1 cellular context compared by ENCODE assay signal in the genomic region with DNA sequence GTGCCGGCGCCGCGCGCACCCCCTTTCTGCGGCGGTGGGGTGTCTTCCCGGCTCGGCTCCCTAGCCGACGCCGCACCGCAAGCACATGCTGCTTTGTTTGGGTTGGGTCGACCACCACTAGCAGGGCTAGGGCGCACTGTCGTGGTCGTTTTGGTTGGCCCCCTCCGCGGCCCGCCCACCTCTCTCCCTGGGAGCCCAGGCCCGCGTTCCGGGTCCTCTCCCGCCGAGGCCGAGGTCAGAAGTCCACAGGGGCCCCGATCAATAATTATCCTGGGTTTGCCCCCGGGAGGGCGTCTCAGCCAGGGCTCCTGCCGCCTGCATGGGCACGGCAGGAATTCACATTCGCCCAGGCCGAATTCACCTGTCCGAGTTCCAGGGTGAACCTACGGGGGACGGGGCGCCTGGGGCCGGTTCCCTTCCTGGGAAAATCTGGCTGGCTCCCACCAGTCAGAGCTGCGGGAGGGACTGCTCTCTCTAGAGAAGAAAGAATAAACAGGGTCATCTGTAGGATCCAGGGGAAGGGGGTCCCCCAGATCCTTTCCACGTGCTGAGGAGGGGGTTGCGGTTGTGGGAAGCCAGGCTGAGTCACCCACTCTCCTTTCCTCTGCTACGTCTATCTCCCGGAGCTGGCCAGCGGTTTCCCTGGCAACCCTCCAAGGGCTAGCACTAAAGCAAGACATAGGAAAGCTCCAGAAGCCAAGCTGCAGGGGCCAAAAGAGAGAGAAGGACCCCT.
TF ChIP-seq lines count a peak whose summit lies in the region.

No MANE protein-coding gene starts in this region.

TF ChIP-seq in HEK293, 187 proteins besides CTCF, POLR2A, EP300 and RAD21 (continued from another document and continues in another):
- TF ChIP-seq ZNF561 (tag by site-specific recombination; IDR thresholded peaks at IDR 0.05; ENCODE audit: borderline replicate concordance) (no peak), ZNF548 (tag by site-specific recombination; IDR thresholded peaks at IDR 0.05) (no peak), ZNF112 (tag by site-specific recombination; IDR thresholded peaks at IDR 0.05) (no peak), ZNF174 (tag by site-specific recombination; IDR thresholded peaks at IDR 0.05) (no peak), ZNF292 (tag by site-specific recombination; IDR thresholded peaks at IDR 0.05; ENCODE audit: borderline replicate concordance, low read depth) (no peak), ZBTB21 (tag by site-specific recombination; IDR thresholded peaks at IDR 0.05) (no peak), ZNF624 (tag by site-specific recombination; IDR thresholded peaks at IDR 0.05) (no peak), ZNF837 (tag by site-specific recombination; IDR thresholded peaks at IDR 0.05) (no peak), ZNF426 (tag by site-specific recombination; IDR thresholded peaks at IDR 0.05) (no peak), ZBTB48 (tag by site-specific recombination; IDR thresholded peaks at IDR 0.05) (0 out of 2 replicates have a peak, but pooled peaks have one; percentile 24), ZSCAN30 (tag by site-specific recombination; IDR thresholded peaks at IDR 0.05) (0 out of 2 replicates have a peak, but pooled peaks have one; percentile 10), OVOL3 (tag by site-specific recombination; IDR thresholded peaks at IDR 0.05) (no peak), ZNF529 (tag by site-specific recombination; IDR thresholded peaks at IDR 0.05; ENCODE audit: insufficient replicate concordance) (no peak), GLI2 (tag by site-specific recombination; IDR thresholded peaks at IDR 0.05; ENCODE audit: borderline replicate concordance, low read depth) (no peak), EGR2 (tag by site-specific recombination; IDR thresholded peaks at IDR 0.05; ENCODE audit: low read depth) (no peak), ZNF146 (tag by site-specific recombination; IDR thresholded peaks at IDR 0.05) (no peak), ZNF423 (tag by site-specific recombination; IDR thresholded peaks at IDR 0.05) (0 out of 2 replicates have a peak, but pooled peaks have one; percentile 21), ZNF394 (tag by site-specific recombination; IDR thresholded peaks at IDR 0.05; ENCODE audit: borderline replicate concordance) (no peak), FEZF1 (tag by site-specific recombination; IDR thresholded peaks at IDR 0.05) (no peak), ZNF138 (tag by site-specific recombination; IDR thresholded peaks at IDR 0.05; ENCODE audit: borderline replicate concordance) (no peak), ZNF24 (tag by site-specific recombination; IDR thresholded peaks at IDR 0.05) (no peak), ZNF311 (tag by site-specific recombination; IDR thresholded peaks at IDR 0.05; ENCODE audit: borderline replicate concordance) (no peak), ZNF830 (tag by site-specific recombination; IDR thresholded peaks at IDR 0.05; ENCODE audit: low read depth) (no peak), ZNF600 (tag by site-specific recombination; IDR thresholded peaks at IDR 0.05) (no peak), ZNF785 (tag by site-specific recombination; IDR thresholded peaks at IDR 0.05) (no peak), ZNF658 (tag by site-specific recombination; IDR thresholded peaks at IDR 0.05) (no peak), ZNF521 (tag by site-specific recombination; IDR thresholded peaks at IDR 0.05) (no peak), ZNF48 (tag by site-specific recombination; IDR thresholded peaks at IDR 0.05) (no peak), ZNF621 (tag by site-specific recombination; IDR thresholded peaks at IDR 0.05) (no peak), ZNF549 (tag by site-specific recombination; IDR thresholded peaks at IDR 0.05) (no peak), MYNN (tag by site-specific recombination; IDR thresholded peaks at IDR 0.05; ENCODE audit: borderline replicate concordance) (no peak), ZNF324 (tag by site-specific recombination; IDR thresholded peaks at IDR 0.05) (no peak), KLF9 (tag by site-specific recombination; IDR thresholded peaks at IDR 0.05; ENCODE audit: low read depth) (peak; percentile 40; the same call in 1 of the 2 replicates)
- TF ChIP-seq, protein P1, sequence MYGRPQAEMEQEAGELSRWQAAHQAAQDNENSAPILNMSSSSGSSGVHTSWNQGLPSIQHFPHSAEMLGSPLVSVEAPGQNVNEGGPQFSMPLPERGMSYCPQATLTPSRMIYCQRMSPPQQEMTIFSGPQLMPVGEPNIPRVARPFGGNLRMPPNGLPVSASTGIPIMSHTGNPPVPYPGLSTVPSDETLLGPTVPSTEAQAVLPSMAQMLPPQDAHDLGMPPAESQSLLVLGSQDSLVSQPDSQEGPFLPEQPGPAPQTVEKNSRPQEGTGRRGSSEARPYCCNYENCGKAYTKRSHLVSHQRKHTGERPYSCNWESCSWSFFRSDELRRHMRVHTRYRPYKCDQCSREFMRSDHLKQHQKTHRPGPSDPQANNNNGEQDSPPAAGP (tag by site-specific recombination; IDR thresholded peaks at IDR 0.05), result no peak
- TF ChIP-seq, protein P2, sequence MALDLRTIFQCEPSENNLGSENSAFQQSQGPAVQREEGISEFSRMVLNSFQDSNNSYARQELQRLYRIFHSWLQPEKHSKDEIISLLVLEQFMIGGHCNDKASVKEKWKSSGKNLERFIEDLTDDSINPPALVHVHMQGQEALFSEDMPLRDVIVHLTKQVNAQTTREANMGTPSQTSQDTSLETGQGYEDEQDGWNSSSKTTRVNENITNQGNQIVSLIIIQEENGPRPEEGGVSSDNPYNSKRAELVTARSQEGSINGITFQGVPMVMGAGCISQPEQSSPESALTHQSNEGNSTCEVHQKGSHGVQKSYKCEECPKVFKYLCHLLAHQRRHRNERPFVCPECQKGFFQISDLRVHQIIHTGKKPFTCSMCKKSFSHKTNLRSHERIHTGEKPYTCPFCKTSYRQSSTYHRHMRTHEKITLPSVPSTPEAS (tag by site-specific recombination; IDR thresholded peaks at IDR 0.05), result no peak
- TF ChIP-seq, protein P3, sequence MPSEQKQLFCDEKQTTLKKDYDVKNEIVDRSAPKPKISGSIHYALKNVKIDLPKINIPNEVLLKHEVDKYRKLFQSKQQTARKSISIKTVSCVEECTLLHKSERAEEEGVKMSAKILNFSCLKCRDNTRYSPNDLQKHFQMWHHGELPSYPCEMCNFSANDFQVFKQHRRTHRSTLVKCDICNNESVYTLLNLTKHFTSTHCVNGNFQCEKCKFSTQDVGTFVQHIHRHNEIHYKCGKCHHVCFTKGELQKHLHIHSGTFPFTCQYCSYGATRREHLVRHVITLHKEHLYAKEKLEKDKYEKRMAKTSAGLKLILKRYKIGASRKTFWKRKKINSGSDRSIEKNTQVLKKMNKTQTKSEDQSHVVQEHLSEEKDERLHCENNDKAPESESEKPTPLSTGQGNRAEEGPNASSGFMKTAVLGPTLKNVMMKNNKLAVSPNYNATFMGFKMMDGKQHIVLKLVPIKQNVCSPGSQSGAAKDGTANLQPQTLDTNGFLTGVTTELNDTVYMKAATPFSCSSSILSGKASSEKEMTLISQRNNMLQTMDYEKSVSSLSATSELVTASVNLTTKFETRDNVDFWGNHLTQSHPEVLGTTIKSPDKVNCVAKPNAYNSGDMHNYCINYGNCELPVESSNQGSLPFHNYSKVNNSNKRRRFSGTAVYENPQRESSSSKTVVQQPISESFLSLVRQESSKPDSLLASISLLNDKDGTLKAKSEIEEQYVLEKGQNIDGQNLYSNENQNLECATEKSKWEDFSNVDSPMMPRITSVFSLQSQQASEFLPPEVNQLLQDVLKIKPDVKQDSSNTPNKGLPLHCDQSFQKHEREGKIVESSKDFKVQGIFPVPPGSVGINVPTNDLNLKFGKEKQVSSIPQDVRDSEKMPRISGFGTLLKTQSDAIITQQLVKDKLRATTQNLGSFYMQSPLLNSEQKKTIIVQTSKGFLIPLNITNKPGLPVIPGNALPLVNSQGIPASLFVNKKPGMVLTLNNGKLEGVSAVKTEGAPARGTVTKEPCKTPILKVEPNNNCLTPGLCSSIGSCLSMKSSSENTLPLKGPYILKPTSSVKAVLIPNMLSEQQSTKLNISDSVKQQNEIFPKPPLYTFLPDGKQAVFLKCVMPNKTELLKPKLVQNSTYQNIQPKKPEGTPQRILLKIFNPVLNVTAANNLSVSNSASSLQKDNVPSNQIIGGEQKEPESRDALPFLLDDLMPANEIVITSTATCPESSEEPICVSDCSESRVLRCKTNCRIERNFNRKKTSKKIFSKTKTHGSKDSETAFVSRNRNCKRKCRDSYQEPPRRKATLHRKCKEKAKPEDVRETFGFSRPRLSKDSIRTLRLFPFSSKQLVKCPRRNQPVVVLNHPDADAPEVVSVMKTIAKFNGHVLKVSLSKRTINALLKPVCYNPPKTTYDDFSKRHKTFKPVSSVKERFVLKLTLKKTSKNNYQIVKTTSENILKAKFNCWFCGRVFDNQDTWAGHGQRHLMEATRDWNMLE (tag by site-specific recombination; conservative IDR thresholded peaks at IDR 0.05; ENCODE audit: low read depth), result no peak
- TF ChIP-seq, protein P4, sequence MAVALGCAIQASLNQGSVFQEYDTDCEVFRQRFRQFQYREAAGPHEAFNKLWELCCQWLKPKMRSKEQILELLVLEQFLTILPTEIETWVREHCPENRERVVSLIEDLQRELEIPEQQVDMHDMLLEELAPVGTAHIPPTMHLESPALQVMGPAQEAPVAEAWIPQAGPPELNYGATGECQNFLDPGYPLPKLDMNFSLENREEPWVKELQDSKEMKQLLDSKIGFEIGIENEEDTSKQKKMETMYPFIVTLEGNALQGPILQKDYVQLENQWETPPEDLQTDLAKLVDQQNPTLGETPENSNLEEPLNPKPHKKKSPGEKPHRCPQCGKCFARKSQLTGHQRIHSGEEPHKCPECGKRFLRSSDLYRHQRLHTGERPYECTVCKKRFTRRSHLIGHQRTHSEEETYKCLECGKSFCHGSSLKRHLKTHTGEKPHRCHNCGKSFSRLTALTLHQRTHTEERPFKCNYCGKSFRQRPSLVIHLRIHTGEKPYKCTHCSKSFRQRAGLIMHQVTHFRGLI (tag by site-specific recombination; IDR thresholded peaks at IDR 0.05), result no peak; the same call in 1 of the 2 replicates
- TF ChIP-seq, protein P5, sequence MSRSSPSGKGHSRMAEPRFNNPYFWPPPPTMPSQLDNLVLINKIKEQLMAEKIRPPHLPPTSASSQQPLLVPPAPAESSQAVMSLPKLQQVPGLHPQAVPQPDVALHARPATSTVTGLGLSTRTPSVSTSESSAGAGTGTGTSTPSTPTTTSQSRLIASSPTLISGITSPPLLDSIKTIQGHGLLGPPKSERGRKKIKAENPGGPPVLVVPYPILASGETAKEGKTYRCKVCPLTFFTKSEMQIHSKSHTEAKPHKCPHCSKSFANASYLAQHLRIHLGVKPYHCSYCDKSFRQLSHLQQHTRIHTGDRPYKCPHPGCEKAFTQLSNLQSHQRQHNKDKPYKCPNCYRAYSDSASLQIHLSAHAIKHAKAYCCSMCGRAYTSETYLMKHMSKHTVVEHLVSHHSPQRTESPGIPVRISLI (tag by site-specific recombination; IDR thresholded peaks at IDR 0.05), result no peak
- TF ChIP-seq, protein P6, sequence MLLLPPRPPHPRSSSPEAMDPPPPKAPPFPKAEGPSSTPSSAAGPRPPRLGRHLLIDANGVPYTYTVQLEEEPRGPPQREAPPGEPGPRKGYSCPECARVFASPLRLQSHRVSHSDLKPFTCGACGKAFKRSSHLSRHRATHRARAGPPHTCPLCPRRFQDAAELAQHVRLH (tag by site-specific recombination; IDR thresholded peaks at IDR 0.05), result no peak
- TF ChIP-seq, protein P7, sequence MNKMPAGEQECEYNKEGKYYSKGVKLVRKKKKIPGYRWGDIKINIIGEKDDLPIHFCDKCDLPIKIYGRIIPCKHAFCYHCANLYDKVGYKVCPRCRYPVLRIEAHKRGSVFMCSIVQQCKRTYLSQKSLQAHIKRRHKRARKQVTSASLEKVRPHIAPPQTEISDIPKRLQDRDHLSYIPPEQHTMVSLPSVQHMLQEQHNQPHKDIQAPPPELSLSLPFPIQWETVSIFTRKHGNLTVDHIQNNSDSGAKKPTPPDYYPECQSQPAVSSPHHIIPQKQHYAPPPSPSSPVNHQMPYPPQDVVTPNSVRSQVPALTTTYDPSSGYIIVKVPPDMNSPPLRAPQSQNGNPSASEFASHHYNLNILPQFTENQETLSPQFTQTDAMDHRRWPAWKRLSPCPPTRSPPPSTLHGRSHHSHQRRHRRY (tag by site-specific recombination; IDR thresholded peaks at IDR 0.05), result no peak
- TF ChIP-seq, protein P8, sequence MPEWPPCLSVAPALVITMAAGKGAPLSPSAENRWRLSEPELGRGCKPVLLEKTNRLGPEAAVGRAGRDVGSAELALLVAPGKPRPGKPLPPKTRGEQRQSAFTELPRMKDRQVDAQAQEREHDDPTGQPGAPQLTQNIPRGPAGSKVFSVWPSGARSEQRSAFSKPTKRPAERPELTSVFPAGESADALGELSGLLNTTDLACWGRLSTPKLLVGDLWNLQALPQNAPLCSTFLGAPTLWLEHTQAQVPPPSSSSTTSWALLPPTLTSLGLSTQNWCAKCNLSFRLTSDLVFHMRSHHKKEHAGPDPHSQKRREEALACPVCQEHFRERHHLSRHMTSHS (tag by site-specific recombination; IDR thresholded peaks at IDR 0.05), result no peak
- TF ChIP-seq, protein P9, sequence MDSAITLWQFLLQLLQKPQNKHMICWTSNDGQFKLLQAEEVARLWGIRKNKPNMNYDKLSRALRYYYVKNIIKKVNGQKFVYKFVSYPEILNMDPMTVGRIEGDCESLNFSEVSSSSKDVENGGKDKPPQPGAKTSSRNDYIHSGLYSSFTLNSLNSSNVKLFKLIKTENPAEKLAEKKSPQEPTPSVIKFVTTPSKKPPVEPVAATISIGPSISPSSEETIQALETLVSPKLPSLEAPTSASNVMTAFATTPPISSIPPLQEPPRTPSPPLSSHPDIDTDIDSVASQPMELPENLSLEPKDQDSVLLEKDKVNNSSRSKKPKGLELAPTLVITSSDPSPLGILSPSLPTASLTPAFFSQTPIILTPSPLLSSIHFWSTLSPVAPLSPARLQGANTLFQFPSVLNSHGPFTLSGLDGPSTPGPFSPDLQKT (IDR thresholded peaks at IDR 0.05; ENCODE audit: borderline replicate concordance, low read depth, low read length), result no peak
- TF ChIP-seq, protein P10, sequence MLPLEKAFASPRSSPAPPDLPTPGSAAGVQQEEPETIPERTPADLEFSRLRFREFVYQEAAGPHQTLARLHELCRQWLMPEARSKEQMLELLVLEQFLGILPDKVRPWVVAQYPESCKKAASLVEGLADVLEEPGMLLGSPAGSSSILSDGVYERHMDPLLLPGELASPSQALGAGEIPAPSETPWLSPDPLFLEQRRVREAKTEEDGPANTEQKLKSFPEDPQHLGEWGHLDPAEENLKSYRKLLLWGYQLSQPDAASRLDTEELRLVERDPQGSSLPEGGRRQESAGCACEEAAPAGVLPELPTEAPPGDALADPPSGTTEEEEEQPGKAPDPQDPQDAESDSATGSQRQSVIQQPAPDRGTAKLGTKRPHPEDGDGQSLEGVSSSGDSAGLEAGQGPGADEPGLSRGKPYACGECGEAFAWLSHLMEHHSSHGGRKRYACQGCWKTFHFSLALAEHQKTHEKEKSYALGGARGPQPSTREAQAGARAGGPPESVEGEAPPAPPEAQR (tag by site-specific recombination; IDR thresholded peaks at IDR 0.05), result no peak
- TF ChIP-seq, protein P11, sequence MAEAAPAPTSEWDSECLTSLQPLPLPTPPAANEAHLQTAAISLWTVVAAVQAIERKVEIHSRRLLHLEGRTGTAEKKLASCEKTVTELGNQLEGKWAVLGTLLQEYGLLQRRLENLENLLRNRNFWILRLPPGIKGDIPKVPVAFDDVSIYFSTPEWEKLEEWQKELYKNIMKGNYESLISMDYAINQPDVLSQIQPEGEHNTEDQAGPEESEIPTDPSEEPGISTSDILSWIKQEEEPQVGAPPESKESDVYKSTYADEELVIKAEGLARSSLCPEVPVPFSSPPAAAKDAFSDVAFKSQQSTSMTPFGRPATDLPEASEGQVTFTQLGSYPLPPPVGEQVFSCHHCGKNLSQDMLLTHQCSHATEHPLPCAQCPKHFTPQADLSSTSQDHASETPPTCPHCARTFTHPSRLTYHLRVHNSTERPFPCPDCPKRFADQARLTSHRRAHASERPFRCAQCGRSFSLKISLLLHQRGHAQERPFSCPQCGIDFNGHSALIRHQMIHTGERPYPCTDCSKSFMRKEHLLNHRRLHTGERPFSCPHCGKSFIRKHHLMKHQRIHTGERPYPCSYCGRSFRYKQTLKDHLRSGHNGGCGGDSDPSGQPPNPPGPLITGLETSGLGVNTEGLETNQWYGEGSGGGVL (tag by site-specific recombination; IDR thresholded peaks at IDR 0.05), result peak; percentile 10; the same call in 1 of the 2 replicates
